In genomic region chrX:57044226-57044625, GRCh38 we compare ENCODE assay signal across 8 cellular contexts.
"Had no signal": no experiment of that assay in that cellular context is flagged by ENCODE, and none has a peak within 500 bp of the region (broad histone marks: within the 10 kb centered on the region; RNA-seq: fewer than 3 reads in every experiment).

No MANE protein-coding gene starts in this region.

- DNase-seq: activated CD4-positive, alpha-beta T cell treated with anti-CD3 and anti-CD28 coated beads, Interleukin-2, amount 10 ng/mL, durations not matched to agents 7 days and 5 days; activated CD4-positive, CD25-positive, alpha-beta regulatory T cell; effector memory CD8-positive, alpha-beta T cell; kidney glomerular epithelial cell; sigmoid colon; stimulated activated CD4-positive, alpha-beta T cell treated with anti-CD3 and anti-CD28 coated beads, Interleukin-12 subunit alpha, Interleukin-12 subunit beta, amount 100 ng/mL, for 4 hours; stimulated activated naive CD8-positive, alpha-beta T cell treated with anti-CD3 and anti-CD28 coated beads, Interleukin-15, Interleukin-2, amounts not matched to agents 100 U/mL and 50 U/mL, for 24 hours; upper lobe of left lung had no signal

- ATAC-seq: effector memory CD8-positive, alpha-beta T cell; stimulated activated naive CD8-positive, alpha-beta T cell treated with anti-CD3 and anti-CD28 coated beads, Interleukin-15, Interleukin-2, amounts not matched to agents 100 U/mL and 50 U/mL, for 24 hours had no signal
